ENCODE assay signal across 8 cellular contexts in the genomic region with DNA sequence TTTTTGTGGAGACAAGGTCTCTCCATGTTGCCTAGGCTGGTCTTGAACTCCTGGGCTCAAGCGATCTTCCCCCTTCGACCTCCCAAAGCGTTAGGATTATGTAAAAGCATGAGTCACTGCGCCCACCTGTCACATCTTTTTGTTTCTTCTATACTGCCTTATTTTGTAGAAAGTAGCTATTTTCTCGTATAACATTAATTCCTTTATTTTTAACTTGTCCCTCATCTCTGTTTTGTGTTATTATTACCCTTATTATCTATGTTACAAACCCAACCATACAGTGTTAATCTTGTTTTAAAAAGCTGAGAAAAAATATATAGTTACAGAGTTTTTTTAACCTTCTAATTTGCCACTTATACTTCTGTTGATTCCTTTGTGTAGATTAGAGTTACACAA. TPM values are rescaled to one million over a fixed set of nuclear protein-coding genes. Genes with fewer than 3 reads are reported as not detected.
DNase-seq lines count a peak whose midpoint lies in the region; ATAC-seq and TF ChIP-seq lines count a peak whose summit lies in the region.

No MANE protein-coding gene starts in this region.

- H2AK5ac ChIP-seq in mesenchymal stem cell (ENCODE audit: low read length, severe bottlenecking) = no peak overlapping the region

- H3K4me3 ChIP-seq in mesenchymal stem cell (ENCODE audit: insufficient read depth in 1 of 2, low read depth in 1 of 2, low read length in 2 of 2) (no peak overlapping the region), transverse colon (no peak overlapping the region)

- no peak overlapping the region for H2AFZ ChIP-seq in mesenchymal stem cell (ENCODE audit: low read depth, low read length)

- H3K27me3 Mint-ChIP-seq in activated naive CD4-positive, alpha-beta T cell treated with anti-CD3 and anti-CD28 coated beads, Interleukin-2, amount 10 ng/mL, durations not matched to agents 7 days and 5 days = no peaks in the 10 kb centered on the region
- no peaks in the 10 kb centered on the region for H3K27me3 Mint-ChIP-seq in activated T-helper 2 cell treated with anti-CD3 and anti-CD28 coated beads, Interferon-gamma antibody, Interleukin-2, Interleukin-4, amounts not matched to agents 10 μg/mL and 5 μg/mL and 100 μg/mL, durations not matched to agents 14 hours and 24 hours and 36 hours (ENCODE audit: low read depth)

- TF ChIP-seq POLR2A in transverse colon (IDR thresholded peaks at IDR 0.05) = no peak

- intact Hi-C loops in activated T-helper 2 cell treated with anti-CD3 and anti-CD28 coated beads, Interferon-gamma antibody, Interleukin-2, Interleukin-4, amounts not matched to agents 10 μg/mL and 5 μg/mL and 100 μg/mL, durations not matched to agents 14 hours and 24 hours and 36 hours (cut with micrococcal nuclease) = loop anchor here (5.0 to 10.0 kb wide), 3 partner anchors 108 to 171 kb away; partner anchors contain the start of genes GSPT1 and RSL1D1
- intact Hi-C loops in transverse colon (cut with DNase I; ENCODE audit: low total_unique reads) = no loop called here
- intact Hi-C loops in left colon (cut with DNase I, micrococcal nuclease) = no loop called here

- no peak overlapping the region for H3K23ac ChIP-seq in mesenchymal stem cell (ENCODE audit: low read length in 2 of 2)

- WGBS in mesenchymal stem cell = no CpG with 5 or more reads among the region's 5 CpGs
- WGBS in transverse colon (ENCODE audit: low coverage in 1 of 2), 2 donors = 65 to 81% methylated on average over 4 to 5 of the region's 5 CpGs

- in situ Hi-C loops in transverse colon (cut with MboI; ENCODE audit: low pct_ligation_motif_present in 1 of 4, low pct_unique_long_range_greater_than_20kb in 1 of 4, low sequenced_read_pairs in 3 of 4) = no loop called here

- H4K91ac ChIP-seq in mesenchymal stem cell (ENCODE audit: low read length) = no peak overlapping the region

- no peak overlapping the region for H3K4me2 ChIP-seq in mesenchymal stem cell (ENCODE audit: low read length, poor library complexity, severe bottlenecking)

- peak overlapping the region; percentile 85 for H3K4me3 Mint-ChIP-seq in activated naive CD4-positive, alpha-beta T cell treated with anti-CD3 and anti-CD28 coated beads, Interleukin-2, amount 10 ng/mL, durations not matched to agents 7 days and 5 days
- peak overlapping the region; percentile 65 for H3K4me3 Mint-ChIP-seq in activated T-helper 2 cell treated with anti-CD3 and anti-CD28 coated beads, Interferon-gamma antibody, Interleukin-2, Interleukin-4, amounts not matched to agents 10 μg/mL and 5 μg/mL and 100 μg/mL, durations not matched to agents 14 hours and 24 hours and 36 hours (ENCODE audit: low read depth)

- no peak for DNase-seq in activated naive CD4-positive, alpha-beta T cell treated with anti-CD3 and anti-CD28 coated beads, Interleukin-2, amount 10 ng/mL, durations not matched to agents 7 days and 5 days
- no peak for DNase-seq in activated naive CD4-positive, alpha-beta T cell treated with Interleukin-2 at 50 U/mL for 16 hours
- peak; percentile 5 for DNase-seq in activated T-helper 2 cell treated with anti-CD3 and anti-CD28 coated beads, Interferon-gamma antibody, Interleukin-2, Interleukin-4, amounts not matched to agents 10 μg/mL and 5 μg/mL and 100 μg/mL, durations not matched to agents 14 hours and 24 hours and 36 hours (ENCODE audit: low spot score)
- DNase-seq in mesenchymal stem cell (no peak), transverse colon (no peak), left colon (no peak), GM19240 (ENCODE audit: insufficient read length, low spot score) (no peak)
- DNase-seq in effector CD8-positive, alpha-beta T cell (lab: John Stamatoyannopoulos, UW) = no peak

- no peak overlapping the region for H3K4ac ChIP-seq in mesenchymal stem cell (ENCODE audit: low read depth in 1 of 2, low read length in 2 of 2)

- CTCF ChIA-PET in activated naive CD4-positive, alpha-beta T cell treated with anti-CD3 and anti-CD28 coated beads, Interleukin-2, amount 10 ng/mL, durations not matched to agents 7 days and 5 days (lab: Charles Lee) = interaction anchor here (0.6 to 1.3 kb wide), 3 partner anchors 28 to 212 kb away, joined by 3 to 5 read pairs (median 3); no protein-coding TSS in a partner anchor

- H3K4me1 ChIP-seq in mesenchymal stem cell (ENCODE audit: control insufficient read depth, insufficient read depth, low read depth, low read length) (peaks cover 10% of the 10 kb centered on the region), transverse colon (peaks cover 11 to 59% (median 47%) of the 10 kb centered on the region in 4 donors)

- H3K9me3 ChIP-seq in mesenchymal stem cell (ENCODE audit: control insufficient read depth, low read length) (no peaks in the 10 kb centered on the region), transverse colon (no peaks in the 10 kb centered on the region)

- no peak overlapping the region for H4K8ac ChIP-seq in mesenchymal stem cell (ENCODE audit: low read length)

- H2BK120ac ChIP-seq in mesenchymal stem cell (ENCODE audit: low read depth, low read length) = peak overlapping the region; percentile 15

- no peak overlapping the region for H2BK15ac ChIP-seq in mesenchymal stem cell (ENCODE audit: low read depth, poor library complexity, severe bottlenecking)

- no peak overlapping the region for H3K14ac ChIP-seq in mesenchymal stem cell (ENCODE audit: low read length in 2 of 2)

- H3K36me3 ChIP-seq in mesenchymal stem cell (ENCODE audit: control insufficient read depth in 1 of 2, insufficient read depth in 2 of 2, low read depth in 1 of 2, low read length in 2 of 2) = peaks cover 8 to 14% of the 10 kb centered on the region in 2 experiments
- no peaks in the 10 kb centered on the region for H3K36me3 ChIP-seq in transverse colon

- H3K18ac ChIP-seq in mesenchymal stem cell (ENCODE audit: low read depth in 1 of 2, low read length in 2 of 2) = no peak overlapping the region

- no peak for TF ChIP-seq EP300 in transverse colon (IDR thresholded peaks at IDR 0.05; ENCODE audit: low read depth)

- no peaks in the 10 kb centered on the region for H3K9me3 Mint-ChIP-seq in activated naive CD4-positive, alpha-beta T cell treated with anti-CD3 and anti-CD28 coated beads, Interleukin-2, amount 10 ng/mL, durations not matched to agents 7 days and 5 days
- H3K9me3 Mint-ChIP-seq in activated T-helper 2 cell treated with anti-CD3 and anti-CD28 coated beads, Interferon-gamma antibody, Interleukin-2, Interleukin-4, amounts not matched to agents 10 μg/mL and 5 μg/mL and 100 μg/mL, durations not matched to agents 14 hours and 24 hours and 36 hours = no peaks in the 10 kb centered on the region

- peaks cover 38% of the 10 kb centered on the region for H3K4me1 Mint-ChIP-seq in activated naive CD4-positive, alpha-beta T cell treated with anti-CD3 and anti-CD28 coated beads, Interleukin-2, amount 10 ng/mL, durations not matched to agents 7 days and 5 days
- peaks cover 38% of the 10 kb centered on the region for H3K4me1 Mint-ChIP-seq in activated T-helper 2 cell treated with anti-CD3 and anti-CD28 coated beads, Interferon-gamma antibody, Interleukin-2, Interleukin-4, amounts not matched to agents 10 μg/mL and 5 μg/mL and 100 μg/mL, durations not matched to agents 14 hours and 24 hours and 36 hours (ENCODE audit: low read depth)

- H3K9ac ChIP-seq in mesenchymal stem cell (ENCODE audit: low read length) = no peak overlapping the region

- H3K27ac Mint-ChIP-seq in activated naive CD4-positive, alpha-beta T cell treated with anti-CD3 and anti-CD28 coated beads, Interleukin-2, amount 10 ng/mL, durations not matched to agents 7 days and 5 days = peak overlapping the region; percentile 47
- H3K27ac Mint-ChIP-seq in activated T-helper 2 cell treated with anti-CD3 and anti-CD28 coated beads, Interferon-gamma antibody, Interleukin-2, Interleukin-4, amounts not matched to agents 10 μg/mL and 5 μg/mL and 100 μg/mL, durations not matched to agents 14 hours and 24 hours and 36 hours = peak overlapping the region; percentile 60

- no peak overlapping the region for H2BK12ac ChIP-seq in mesenchymal stem cell (ENCODE audit: low read length in 2 of 2)

- peaks cover 10% of the 10 kb centered on the region for H3K79me1 ChIP-seq in mesenchymal stem cell (replicated peaks; ENCODE audit: low read length, poor library complexity, severe bottlenecking)

- no peak overlapping the region for H3K27ac ChIP-seq in mesenchymal stem cell (ENCODE audit: low read length, poor library complexity, severe bottlenecking)
- peak overlapping the region; percentile 98 to 100 (median 98) for H3K27ac ChIP-seq in transverse colon

- no peak overlapping the region for H2BK5ac ChIP-seq in mesenchymal stem cell (ENCODE audit: low read depth, low read length, poor library complexity, severe bottlenecking)

- H3K27me3 ChIP-seq in mesenchymal stem cell (ENCODE audit: control insufficient read depth in 1 of 2, insufficient read depth in 1 of 2, low read length in 2 of 2) = no peaks in the 10 kb centered on the region
- no peaks in the 10 kb centered on the region for H3K27me3 ChIP-seq in transverse colon

- no peak for TF ChIP-seq CTCF in transverse colon (IDR thresholded peaks at IDR 0.05)

- H3K36me3 Mint-ChIP-seq in activated naive CD4-positive, alpha-beta T cell treated with anti-CD3 and anti-CD28 coated beads, Interleukin-2, amount 10 ng/mL, durations not matched to agents 7 days and 5 days = peaks cover 18% of the 10 kb centered on the region
- peaks cover 42% of the 10 kb centered on the region for H3K36me3 Mint-ChIP-seq in activated T-helper 2 cell treated with anti-CD3 and anti-CD28 coated beads, Interferon-gamma antibody, Interleukin-2, Interleukin-4, amounts not matched to agents 10 μg/mL and 5 μg/mL and 100 μg/mL, durations not matched to agents 14 hours and 24 hours and 36 hours (ENCODE audit: low read depth)

- ATAC-seq in left colon = no peak

RNA-seq across cellular contexts. Expression of gene TXNDC11, which starts 1.4 kb away (rescaled TPM):
- 48.0 and 53.0 TPM in 2 replicates for total RNA-seq in activated T-helper 2 cell treated with anti-CD3 and anti-CD28 coated beads, Interferon-gamma antibody, Interleukin-2, Interleukin-4, amounts not matched to agents 10 μg/mL and 5 μg/mL and 100 μg/mL, durations not matched to agents 14 hours and 24 hours and 36 hours
- 31.9 TPM for polyA plus RNA-seq in mesenchymal stem cell (2013, experiment 1 of 2)
- polyA plus RNA-seq in mesenchymal stem cell (2013, experiment 2 of 2) = 32.0 TPM
- 100 to 1,000 TPM in 1 of 4 donors, 10 to 100 TPM in 3; 66.8 to 105 (median 71.1) TPM for total RNA-seq in transverse colon
- total RNA-seq in left colon = 10 to 100 TPM; 67.4 TPM

RNA-seq across cellular contexts. Expression of gene ZC3H7A, which starts 53.0 kb away (rescaled TPM):
- 63.4 and 71.1 TPM in 2 replicates for total RNA-seq in activated T-helper 2 cell treated with anti-CD3 and anti-CD28 coated beads, Interferon-gamma antibody, Interleukin-2, Interleukin-4, amounts not matched to agents 10 μg/mL and 5 μg/mL and 100 μg/mL, durations not matched to agents 14 hours and 24 hours and 36 hours
- polyA plus RNA-seq in mesenchymal stem cell (2013, experiment 1 of 2) = 36.3 TPM
- 35.3 TPM for polyA plus RNA-seq in mesenchymal stem cell (2013, experiment 2 of 2)
- total RNA-seq in transverse colon (10 to 100 TPM; 38.1 to 92.0 (median 63.3) TPM), left colon (10 to 100 TPM; 34.4 to 43.7 TPM)
